ENCODE assay signal across 9 cellular contexts in genomic region chrX:153829799-153830631, GRCh38. TPM values are rescaled to one million over a fixed set of nuclear protein-coding genes. Genes with fewer than 3 reads are reported as not detected.
DNase-seq lines count a peak whose midpoint lies in the region; ATAC-seq lines count a peak whose summit lies in the region.
"Had no signal": no experiment of that assay in that cellular context is flagged by ENCODE, and none has a peak within 500 bp of the region (broad histone marks: within the 10 kb centered on the region; RNA-seq: fewer than 3 reads in every experiment).

PDZD4 (minus strand) TSS chrX:153830544; CDS start chrX:153830298, 246 bp downstream.

- peak; percentile 65 to 71 for ATAC-seq in activated T-cell treated with anti-CD3 and anti-CD28 coated beads, Interleukin-2, amount 50 U/mL, for 4 hours

- H3K4me1 ChIP-seq in iPS-15b (ENCODE audit: control insufficient read depth, insufficient read depth, low read length) (peaks cover 6% of the 10 kb centered on the region), stomach smooth muscle (ENCODE audit: control insufficient read depth, insufficient read depth, low read length) (peaks cover 9% of the 10 kb centered on the region)

- no peak within 1 kb of the TSS for H3K9ac ChIP-seq in iPS-15b (ENCODE audit: low read depth, low read length)
- peak within 1 kb of the TSS in 1 of 2 donors; percentile 33 for H3K9ac ChIP-seq in stomach smooth muscle (ENCODE audit: low read length in 2 of 2)

- no peaks in the 10 kb centered on the region for H3K9me3 Mint-ChIP-seq in activated T-cell treated with anti-CD3 and anti-CD28 coated beads, Interleukin-2, amount 50 U/mL, for 4 hours

- peaks cover 2% of the 10 kb centered on the region for H3K27me3 Mint-ChIP-seq in activated T-cell treated with anti-CD3 and anti-CD28 coated beads, Interleukin-2, amount 50 U/mL, for 4 hours (ENCODE audit: low read depth)

- H3K27me3 ChIP-seq in iPS-15b (ENCODE audit: control insufficient read depth, insufficient read depth, low read length) (peaks cover 3% of the 10 kb centered on the region), stomach smooth muscle (ENCODE audit: control insufficient read depth in 1 of 2, insufficient read depth in 2 of 2, low read length in 2 of 2) (peaks cover 0 to 17% of the 10 kb centered on the region in 2 donors)

- peaks cover 9% of the 10 kb centered on the region for H3K4me1 Mint-ChIP-seq in activated T-cell treated with anti-CD3 and anti-CD28 coated beads, Interleukin-2, amount 50 U/mL, for 4 hours (ENCODE audit: low read depth)

- H3K4me3 ChIP-seq in iPS-15b (ENCODE audit: low read depth, low read length) (peak within 1 kb of the TSS; percentile 61), stomach smooth muscle (ENCODE audit: low read length in 2 of 2) (peak within 1 kb of the TSS; percentile 57 to 68)
- H3K4me3 ChIP-seq: lung had no signal

- H3K9me3 ChIP-seq in iPS-15b (ENCODE audit: control insufficient read depth, insufficient read depth, low read length) (no peaks in the 10 kb centered on the region), stomach smooth muscle (ENCODE audit: control insufficient read depth in 2 of 2, low read length in 2 of 2) (no peaks in the 10 kb centered on the region)

- peak within 1 kb of the TSS; percentile 58 for H3K4me3 Mint-ChIP-seq in activated T-cell treated with anti-CD3 and anti-CD28 coated beads, Interleukin-2, amount 50 U/mL, for 4 hours

- DNase-seq in NCI-H345 (lab: John Stamatoyannopoulos, UW) (peak; percentile 22), NCI-H345 treated with DMSO at 0.1 percent for 48 hours (lab: John Stamatoyannopoulos, UW; ENCODE audit: unreplicated experiment) (no peak), NCI-H226 (no peak), Kasumi-1 (lab: John Stamatoyannopoulos, UW) (no peak), NCI-H526 treated with DMSO at 0.1 percent for 48 hours (lab: John Stamatoyannopoulos, UW) (no peak)
- DNase-seq in activated T-cell treated with anti-CD3 and anti-CD28 coated beads, Interleukin-2, amount 50 U/mL, for 4 hours: no peak

- H3K36me3 ChIP-seq in iPS-15b (ENCODE audit: control insufficient read depth, insufficient read depth, low read length) (no peaks in the 10 kb centered on the region), stomach smooth muscle (ENCODE audit: control insufficient read depth in 2 of 2, insufficient read depth in 2 of 2, low read length in 2 of 2) (no peaks in the 10 kb centered on the region)

- H3K36me3 Mint-ChIP-seq in activated T-cell treated with anti-CD3 and anti-CD28 coated beads, Interleukin-2, amount 50 U/mL, for 4 hours (ENCODE audit: insufficient read depth): no peaks in the 10 kb centered on the region

- no peak within 1 kb of the TSS for H3K27ac ChIP-seq in stomach smooth muscle (ENCODE audit: low read length)

RNA-seq across cellular contexts. Expression of gene PDZD4, which starts in this region (rescaled TPM):
- total RNA-seq in activated T-cell treated with anti-CD3 and anti-CD28 coated beads, Interleukin-2, amount 50 U/mL, for 4 hours: 1 to 10 TPM in 2 of 3 donors, under 1 TPM in 1; 0.81 to 1.4 (median 1.4) TPM
